In genomic region chr20:43977962-43978361, GRCh38 we compare ENCODE assay signal across 23 cellular contexts.
DNase-seq lines count a peak whose midpoint lies in the region; ATAC-seq, FAIRE-seq and TF ChIP-seq lines count a peak whose summit lies in the region.
"Had no signal": no experiment of that assay in that cellular context is flagged by ENCODE, and none has a peak within 500 bp of the region (broad histone marks: within the 10 kb centered on the region; RNA-seq: fewer than 3 reads in every experiment).

No MANE protein-coding gene starts in this region.

- peak overlapping the region; percentile 56 for H2AK5ac ChIP-seq in IMR-90 (ENCODE audit: low read depth, low read length)

- TF ChIP-seq EP300 in GM12878 (IDR thresholded peaks at IDR 0.05; ENCODE audit: borderline replicate concordance in 1 of 2, control insufficient read depth in 1 of 2, low read depth in 2 of 2, low read length in 2 of 2), result no peak
- TF ChIP-seq EP300 in neural cell (conservative IDR thresholded peaks at IDR 0.05; ENCODE audit: poor library complexity, severe bottlenecking), result no peak

- SMC1A ChIA-PET in GM12878 (lab: Charles Lee; ENCODE audit: uncharacterized antibody, unreplicated experiment), result interaction anchor here (0.6 to 3.1 kb wide), 29 partner anchors 8 to 263 kb away, joined by 3 to 24 read pairs (median 5); no protein-coding TSS in a partner anchor

- H2AK9ac ChIP-seq in IMR-90 (replicated peaks; ENCODE audit: low read depth, low read length, poor library complexity), result no peak overlapping the region

- H4K5ac ChIP-seq in IMR-90 (ENCODE audit: low read depth, low read length), result no peak overlapping the region

- POLR2A ChIA-PET in HCT116 (lab: Charles Lee), result interaction anchor here (2.2 kb wide), 1 partner anchor 23 kb away, joined by 4 read pairs; no protein-coding TSS in a partner anchor
- POLR2A ChIA-PET in IMR-90 (lab: Charles Lee; ENCODE audit: unreplicated experiment), result interaction anchor here (1.0 kb wide), 1 partner anchor 23 kb away, joined by 3 read pairs; no protein-coding TSS in a partner anchor
- POLR2A ChIA-PET in GM12878 (lab: Charles Lee), result interaction anchor here (0.8 to 2.4 kb wide), 4 partner anchors 13 to 82 kb away, joined by 3 to 13 read pairs (median 3); no protein-coding TSS in a partner anchor

- no peaks in the 10 kb centered on the region for H3K79me2 ChIP-seq in HCT116 (ENCODE audit: insufficient read depth, low read length)
- no peaks in the 10 kb centered on the region for H3K79me2 ChIP-seq in GM12878 (ENCODE audit: control insufficient read depth, insufficient read depth, low read length)
- no peaks in the 10 kb centered on the region for H3K79me2 ChIP-seq in neural cell (replicated peaks; ENCODE audit: insufficient read depth, low read length)

- no peak overlapping the region for H2BK120ac ChIP-seq in IMR-90 (ENCODE audit: low read depth, low read length)

- no peak overlapping the region for H3K27ac ChIP-seq in HCT116 (ENCODE audit: low read depth, low read length)
- H3K27ac ChIP-seq in IMR-90 (ENCODE audit: insufficient read depth, low read length), result no peak overlapping the region
- no peak overlapping the region for H3K27ac ChIP-seq in GM12878 (ENCODE audit: control insufficient read depth, insufficient read depth)
- H3K27ac ChIP-seq in neural cell (ENCODE audit: low read length), result peak overlapping the region; percentile 12

- H3K9me3 ChIP-seq in HCT116 (ENCODE audit: control insufficient read depth in 1 of 2, insufficient read depth in 1 of 2, low read depth in 1 of 2, low read length in 2 of 2) (no peaks in the 10 kb centered on the region), IMR-90 (ENCODE audit: control insufficient read depth, insufficient read depth, low read length) (no peaks in the 10 kb centered on the region), GM12878 (replicated peaks; ENCODE audit: control insufficient read depth, insufficient read depth, low read length) (no peaks in the 10 kb centered on the region), neural cell (ENCODE audit: low read length) (no peaks in the 10 kb centered on the region)

- no peak overlapping the region for H3K18ac ChIP-seq in IMR-90 (ENCODE audit: low read depth, low read length)

- BruUV-seq in HCT116 (replicated peaks; lab: Mats Ljungman, UMichigan) (no TSS peak), IMR-90 (replicated peaks; lab: Mats Ljungman, UMichigan) (no TSS peak), GM12878 (replicated peaks; lab: Mats Ljungman, UMichigan) (no TSS peak)

- H4K8ac ChIP-seq in IMR-90 (ENCODE audit: low read depth in 2 of 2, low read length in 2 of 2), result no peak overlapping the region

- peaks cover 33 to 74% of the 10 kb centered on the region in 2 experiments for H3K79me1 ChIP-seq in IMR-90 (ENCODE audit: low read depth in 1 of 2, low read length in 2 of 2)

- in situ Hi-C loops in IMR-90 (cut with MboI; ENCODE audit: low sequenced_read_pairs) (no loop called here), GM12878 (cut with MboI) (no loop called here)

- H3K9ac ChIP-seq in HCT116 (ENCODE audit: low read length) (no peak overlapping the region), IMR-90 (ENCODE audit: low read depth, low read length) (no peak overlapping the region), GM12878 (ENCODE audit: control insufficient read depth, insufficient read depth, low read length) (no peak overlapping the region), neural cell (ENCODE audit: low read length) (no peak overlapping the region)

- no peaks in the 10 kb centered on the region for H3K9me2 ChIP-seq in HCT116 (ENCODE audit: insufficient read depth)
- no peaks in the 10 kb centered on the region for H3K9me2 ChIP-seq in neural cell (ENCODE audit: insufficient read depth, low read length)

- no peak for TF ChIP-seq CTCF in HCT116 (IDR thresholded peaks at IDR 0.05 in 2 of 3, conservative IDR thresholded peaks at IDR 0.05 in 1 of 3; ENCODE audit: borderline replicate concordance in 1 of 3, insufficient read depth in 1 of 3, low read depth in 2 of 3, low read length in 2 of 3)
- TF ChIP-seq CTCF in IMR-90 (conservative IDR thresholded peaks at IDR 0.05; ENCODE audit: low read depth, low read length), result no peak
- no peak for TF ChIP-seq CTCF in GM12878 (IDR thresholded peaks at IDR 0.05 in 2 of 3, conservative IDR thresholded peaks at IDR 0.05 in 1 of 3; ENCODE audit: control insufficient read depth in 2 of 3, extremely low read depth in 1 of 3, insufficient read depth in 1 of 3, low read depth in 3 of 3, low read length in 3 of 3)
- no peak for TF ChIP-seq CTCF in neural cell (IDR thresholded peaks at IDR 0.05; ENCODE audit: poor library complexity, severe bottlenecking)

- TF ChIP-seq RAD21 in HCT116 (IDR thresholded peaks at IDR 0.05; ENCODE audit: low read depth) (no peak), IMR-90 (IDR thresholded peaks at IDR 0.05; ENCODE audit: low read length) (no peak), GM12878 (IDR thresholded peaks at IDR 0.05; ENCODE audit: insufficient read depth, low read depth, low read length) (no peak), neural cell (conservative IDR thresholded peaks at IDR 0.05) (no peak)

- peaks cover 25 to 48% of the 10 kb centered on the region in 2 experiments for H3K4me1 ChIP-seq in HCT116 (ENCODE audit: control insufficient read depth in 1 of 2, insufficient read depth in 2 of 2, low read length in 2 of 2)
- H3K4me1 ChIP-seq in IMR-90 (ENCODE audit: control insufficient read depth, insufficient read depth, low read length), result peaks cover 8% of the 10 kb centered on the region
- no peaks in the 10 kb centered on the region for H3K4me1 ChIP-seq in GM12878 (ENCODE audit: control insufficient read depth, insufficient read depth, low read length)

- H3K4me3 ChIP-seq in HCT116 (replicated peaks in 1 of 2; ENCODE audit: low read depth in 1 of 2, low read length in 2 of 2) (no peak overlapping the region), IMR-90 (ENCODE audit: insufficient read depth, low read depth, low read length) (no peak overlapping the region), GM12878 (no peak overlapping the region), neural cell (ENCODE audit: low read length) (no peak overlapping the region)
- H3K4me3 ChIP-seq: A549, K562 had no signal

- WGBS in IMR-90 (ENCODE audit: extremely low coverage in 2 of 2, insufficient read length in 1 of 2), 2 experiments, result no CpG with 5 or more reads among the region's 3 CpGs
- WGBS in GM12878 (ENCODE audit: insufficient coverage, insufficient replicate concordance, low lambda C conversion rate, missing lambda C conversion rate), result 83% methylated on average over 3 of the region's 3 CpGs

- H2BK5ac ChIP-seq in IMR-90 (ENCODE audit: low read depth, low read length, poor library complexity, severe bottlenecking), result no peak overlapping the region

- RAD21 ChIA-PET in HCT116 (lab: Charles Lee; ENCODE audit: low non-redundant PET in 1 of 2, low total read pairs in 2 of 2, uncharacterized antibody in 2 of 2, unreplicated experiment in 2 of 2), result no interaction called here
- RAD21 ChIA-PET in GM12878 (lab: Charles Lee; ENCODE audit: unreplicated experiment), result interaction anchor here (0.6 to 2.2 kb wide), 16 partner anchors 8 to 721 kb away, joined by 3 to 8 read pairs (median 4); no protein-coding TSS in a partner anchor

- H4K91ac ChIP-seq in IMR-90 (ENCODE audit: insufficient read depth, low read depth, low read length), result no peak overlapping the region

- no peak for FAIRE-seq in GM12878 (lab: Jason Lieb, UNC)
- FAIRE-seq: A549, GM12891, GM18507, K562 had no signal

- H3K4ac ChIP-seq in IMR-90 (ENCODE audit: low read depth, low read length), result peak overlapping the region; percentile 4; the same call in 1 of the 2 replicates

- intact Hi-C loops in HCT116 (cut with micrococcal nuclease) (no loop called here), IMR-90 (cut with micrococcal nuclease) (no loop called here), GM12878 (cut with micrococcal nuclease; ENCODE audit: unreplicated experiment) (no loop called here)

- TF ChIP-seq POLR2A in HCT116 (IDR thresholded peaks at IDR 0.05; ENCODE audit: borderline replicate concordance, extremely low read depth, insufficient read depth, insufficient read length), result no peak
- TF ChIP-seq POLR2A in IMR-90 (IDR thresholded peaks at IDR 0.05; ENCODE audit: low read depth, low read length), result no peak
- TF ChIP-seq POLR2A in GM12878 (IDR thresholded peaks at IDR 0.05; ENCODE audit: low read depth, low read length), result no peak

- H3K14ac ChIP-seq in IMR-90 (replicated peaks; ENCODE audit: low read depth, low read length), result 0 out of 2 replicates have a peak overlapping the region, but pooled peaks have one; percentile 9

- H3K27me3 ChIP-seq in HCT116 (ENCODE audit: insufficient read depth, low read length), result no peaks in the 10 kb centered on the region
- H3K27me3 ChIP-seq in IMR-90 (ENCODE audit: control insufficient read depth, insufficient read depth, low read length), result no peaks in the 10 kb centered on the region
- H3K27me3 ChIP-seq in GM12878 (replicated peaks in 1 of 2; ENCODE audit: control insufficient read depth in 2 of 2, insufficient read depth in 2 of 2, low read length in 1 of 2), result no peaks in the 10 kb centered on the region
- H3K27me3 ChIP-seq in neural cell (ENCODE audit: insufficient read depth, low read depth, low read length), result no peaks in the 10 kb centered on the region

- DNase-seq in HCT116 (ENCODE audit: low read depth, low spot score) (no peak), IMR-90 (no peak), GM12878 (ENCODE audit: low read depth, low spot score) (no peak), occipital lobe (lab: John Stamatoyannopoulos, UW) (no peak), NCI-H1092 (lab: John Stamatoyannopoulos, UW) (no peak)
- DNase-seq: Calu3; CD4-positive, alpha-beta memory T cell; DMS53; EL; GOT3; NCI-H1694 treated with DMSO at 0.1 percent for 48 hours; NCI-H2107; NCI-H226; NCI-H524; NCI-H82; RPMI8226; SHP77 treated with DMSO at 0.1 percent for 48 hours had no signal

- peaks cover 27% of the 10 kb centered on the region for H3K9me1 ChIP-seq in IMR-90 (ENCODE audit: insufficient read depth, low read length)

- H4K20me1 ChIP-seq in HCT116 (ENCODE audit: insufficient read depth) (no peaks in the 10 kb centered on the region), IMR-90 (ENCODE audit: insufficient read depth, low read length) (0 out of 2 replicates have a peak, but pooled peaks cover under 1% of the 10 kb centered on the region), GM12878 (ENCODE audit: control insufficient read depth, insufficient read depth) (no peaks in the 10 kb centered on the region), neural cell (ENCODE audit: insufficient read depth) (no peaks in the 10 kb centered on the region)

- H2BK15ac ChIP-seq in IMR-90 (ENCODE audit: low read depth, low read length), result no peak overlapping the region; the same call in 2 of the 3 replicates

- ATAC-seq in HCT116 (no peak), IMR-90 (ENCODE audit: low read depth) (no peak), GM12878 (peak; percentile 43; the same call in 1 of the 3 replicates), SK-N-SH treated with all-trans-retinoic acid at 6 μM for 48 hours (no peak)
- ATAC-seq: A549, K562 had no signal

- no peaks in the 10 kb centered on the region for H3F3A ChIP-seq in neural cell (ENCODE audit: insufficient read depth, low read length, poor library complexity, severe bottlenecking)

- CTCF ChIA-PET in HCT116 (lab: Charles Lee) (interaction anchor here (1.2 kb wide), 1 partner anchor 11 kb away, joined by 3 read pairs; no protein-coding TSS in a partner anchor), IMR-90 (lab: Yijun Ruan, JAX) (no interaction called here), GM12878 (lab: Yijun Ruan, JAX) (interaction anchor here (0.8 to 2.2 kb wide), 12 partner anchors 9 to 94 kb away, joined by 3 to 7 read pairs (median 4); no protein-coding TSS in a partner anchor)

- no peak overlapping the region for H2AFZ ChIP-seq in HCT116 (ENCODE audit: low read depth, low read length, poor library complexity, severe bottlenecking)
- no peak overlapping the region for H2AFZ ChIP-seq in IMR-90 (replicated peaks; ENCODE audit: low read length, poor library complexity)
- H2AFZ ChIP-seq in GM12878 (ENCODE audit: control insufficient read depth, low read depth, low read length), result no peak overlapping the region
- no peak overlapping the region for H2AFZ ChIP-seq in neural cell (ENCODE audit: low read depth, low read length)

- no peak overlapping the region for H3K23ac ChIP-seq in IMR-90 (ENCODE audit: low read depth, low read length)

- no peaks in the 10 kb centered on the region for H3K36me3 ChIP-seq in HCT116 (ENCODE audit: control insufficient read depth in 1 of 2, insufficient read depth in 2 of 2, low read length in 2 of 2)
- peaks cover 2% of the 10 kb centered on the region; the same call in 1 of the 2 replicates for H3K36me3 ChIP-seq in IMR-90 (ENCODE audit: control insufficient read depth, insufficient read depth, low read length)
- H3K36me3 ChIP-seq in GM12878 (ENCODE audit: control insufficient read depth in 2 of 2, insufficient read depth in 2 of 2, low read length in 1 of 2), result peaks cover 0 to 2% of the 10 kb centered on the region in 2 experiments; a peak in 2 of 4 replicates
- H3K36me3 ChIP-seq in neural cell (ENCODE audit: insufficient read depth, low read length), result no peaks in the 10 kb centered on the region

- H2BK20ac ChIP-seq in IMR-90 (ENCODE audit: low read depth, low read length), result no peak overlapping the region

- no peak overlapping the region for H3K56ac ChIP-seq in IMR-90 (ENCODE audit: extremely low read depth, insufficient read depth, low read length)

- dilution Hi-C loops in IMR-90 (cut with HindIII; ENCODE audit: low sequenced_read_pairs, unreplicated experiment), result no loop called here

- H3K4me2 ChIP-seq in HCT116 (ENCODE audit: low read length) (0 out of 2 replicates have a peak overlapping the region, but pooled peaks have one; percentile 69), IMR-90 (ENCODE audit: low read depth, low read length) (no peak overlapping the region), GM12878 (ENCODE audit: control insufficient read depth, insufficient read depth) (no peak overlapping the region), neural cell (ENCODE audit: low read length) (no peak overlapping the region)
- H3K4me2 ChIP-seq: A549 had no signal
